In genomic region chr4:128830906-128831525, GRCh38 we compare ENCODE assay signal across 9 cellular contexts. TPM values are rescaled to one million over a fixed set of nuclear protein-coding genes. Genes with fewer than 3 reads are reported as not detected.
DNase-seq lines count a peak whose midpoint lies in the region; ATAC-seq and TF ChIP-seq lines count a peak whose summit lies in the region.
"Had no signal": no experiment of that assay in that cellular context is flagged by ENCODE, and none has a peak within 500 bp of the region (broad histone marks: within the 10 kb centered on the region; RNA-seq: fewer than 3 reads in every experiment).

No MANE protein-coding gene starts in this region.

- H3K27ac Mint-ChIP-seq in CD8-positive, alpha-beta memory T cell = peak overlapping the region in 6 of 8 donors; percentile 16 to 75 (median 56)
- peak overlapping the region; percentile 40 for H3K27ac Mint-ChIP-seq in central memory CD8-positive, alpha-beta T cell (ENCODE audit: low read depth)
- peak overlapping the region in 8 of 10 donors; percentile 3 to 86 (median 60) for H3K27ac Mint-ChIP-seq in naive thymus-derived CD8-positive, alpha-beta T cell

- peaks cover 12 to 74% (median 24%) of the 10 kb centered on the region in 3 donors for H3K36me3 Mint-ChIP-seq in CD8-positive, alpha-beta memory T cell
- peaks cover 15% of the 10 kb centered on the region for H3K36me3 Mint-ChIP-seq in central memory CD8-positive, alpha-beta T cell (ENCODE audit: insufficient read depth)
- H3K36me3 Mint-ChIP-seq in naive thymus-derived CD8-positive, alpha-beta T cell = peaks cover 10 to 71% (median 27%) of the 10 kb centered on the region in 3 donors

- no peak overlapping the region for H3K4me3 ChIP-seq in CD8-positive, alpha-beta memory T cell (ENCODE audit: low read length)
- no peak overlapping the region for H3K4me3 ChIP-seq in colonic mucosa
- H3K4me3 ChIP-seq: testis had no signal

- H3K4me1 Mint-ChIP-seq in CD8-positive, alpha-beta memory T cell = peaks cover 67 to 84% (median 82%) of the 10 kb centered on the region in 3 donors
- peaks cover 67% of the 10 kb centered on the region for H3K4me1 Mint-ChIP-seq in central memory CD8-positive, alpha-beta T cell
- peaks cover 35 to 80% (median 78%) of the 10 kb centered on the region in 4 donors for H3K4me1 Mint-ChIP-seq in naive thymus-derived CD8-positive, alpha-beta T cell

- POLR2A ChIA-PET in CD8-positive, alpha-beta memory T cell (lab: Charles Lee) = no interaction called here
- POLR2A ChIA-PET in naive thymus-derived CD8-positive, alpha-beta T cell (lab: Charles Lee) = interaction anchor here (1.0 kb wide), 1 partner anchor 12 kb away, joined by 3 read pairs; no protein-coding TSS in a partner anchor

- H3K36me3 ChIP-seq in CD8-positive, alpha-beta memory T cell (ENCODE audit: insufficient read depth, low read length) = peaks cover 14% of the 10 kb centered on the region
- H3K36me3 ChIP-seq in colonic mucosa = no peaks in the 10 kb centered on the region

- no peaks in the 10 kb centered on the region for H3K9me3 Mint-ChIP-seq in CD8-positive, alpha-beta memory T cell
- no peaks in the 10 kb centered on the region for H3K9me3 Mint-ChIP-seq in central memory CD8-positive, alpha-beta T cell
- H3K9me3 Mint-ChIP-seq in naive thymus-derived CD8-positive, alpha-beta T cell = peaks cover 0 to 2% (median 0%) of the 10 kb centered on the region in 9 donors

- no peaks in the 10 kb centered on the region for H3K27me3 ChIP-seq in CD8-positive, alpha-beta memory T cell (ENCODE audit: insufficient read depth, low read length, poor library complexity, severe bottlenecking)
- H3K27me3 ChIP-seq in colonic mucosa = no peaks in the 10 kb centered on the region
- H3K27me3 ChIP-seq: testis had no signal

- H3K27ac ChIP-seq in CD8-positive, alpha-beta memory T cell (ENCODE audit: low read depth, low read length) = no peak overlapping the region
- no peak overlapping the region for H3K27ac ChIP-seq in colonic mucosa
- H3K27ac ChIP-seq: testis had no signal

- intact Hi-C loops in colonic mucosa (cut with DNase I) = no loop called here

- no peaks in the 10 kb centered on the region for H3K9me3 ChIP-seq in CD8-positive, alpha-beta memory T cell (ENCODE audit: low read length)
- H3K9me3 ChIP-seq in colonic mucosa = no peaks in the 10 kb centered on the region
- H3K9me3 ChIP-seq: testis had no signal

- H3K4me1 ChIP-seq in CD8-positive, alpha-beta memory T cell (ENCODE audit: insufficient read depth, low read length) = peaks cover 21% of the 10 kb centered on the region
- H3K4me1 ChIP-seq in colonic mucosa = no peaks in the 10 kb centered on the region

- H3K9ac ChIP-seq in colonic mucosa (ENCODE audit: low read depth in 2 of 2, low read length in 2 of 2) = no peak overlapping the region

- no peak overlapping the region for H3K4me3 Mint-ChIP-seq in CD8-positive, alpha-beta memory T cell
- H3K4me3 Mint-ChIP-seq in central memory CD8-positive, alpha-beta T cell = no peak overlapping the region
- H3K4me3 Mint-ChIP-seq in naive thymus-derived CD8-positive, alpha-beta T cell = peak overlapping the region in 3 of 10 donors; percentile 11 to 14 (median 13)

- DNase-seq in CD8-positive, alpha-beta memory T cell = no peak
- no peak for DNase-seq in central memory CD8-positive, alpha-beta T cell (ENCODE audit: low spot score in 2 of 2)
- no peak for DNase-seq in naive thymus-derived CD8-positive, alpha-beta T cell
- DNase-seq in colonic mucosa = no peak
- no peak for DNase-seq in NCI-H510A (lab: John Stamatoyannopoulos, UW)
- no peak for DNase-seq in NCI-H1417 treated with DMSO at 0.1 percent for 48 hours (lab: John Stamatoyannopoulos, UW)
- DNase-seq in DMS53 (lab: John Stamatoyannopoulos, UW) = no peak
- DNase-seq: testis had no signal

- CTCF ChIA-PET in CD8-positive, alpha-beta memory T cell (lab: Charles Lee) = interaction anchor here (0.5 kb wide), 1 partner anchor 410 kb away, joined by 4 read pairs; no protein-coding TSS in a partner anchor

- H3K27me3 Mint-ChIP-seq in CD8-positive, alpha-beta memory T cell = no peaks in the 10 kb centered on the region
- no peaks in the 10 kb centered on the region for H3K27me3 Mint-ChIP-seq in central memory CD8-positive, alpha-beta T cell
- H3K27me3 Mint-ChIP-seq in naive thymus-derived CD8-positive, alpha-beta T cell = no peaks in the 10 kb centered on the region

- no peak for TF ChIP-seq CTCF in colonic mucosa (IDR thresholded peaks at IDR 0.05)

- peak; percentile 31 for ATAC-seq in HG02798 (IDR thresholded peaks at IDR 0.05; ENCODE audit: poor library complexity, unreplicated experiment)
- no peak for ATAC-seq in central memory CD8-positive, alpha-beta T cell (replicated peaks; ENCODE audit: extremely low read depth, poor library complexity, severe bottlenecking)
- ATAC-seq in naive thymus-derived CD8-positive, alpha-beta T cell = no peak

RNA-seq across cellular contexts. Expression of gene JADE1, which starts 21.5 kb away (rescaled TPM):
- 10 to 100 TPM; 28.4 to 29.1 TPM for total RNA-seq in CD8-positive, alpha-beta memory T cell
- polyA plus RNA-seq in CD8-positive, alpha-beta memory T cell = 43.7 TPM
- total RNA-seq in naive thymus-derived CD8-positive, alpha-beta T cell = 10 to 100 TPM; 61.2 to 65.7 TPM
- 10 to 100 TPM; 45.8 to 52.8 (median 47.8) TPM for polyA plus RNA-seq in naive thymus-derived CD8-positive, alpha-beta T cell
- 1 to 10 TPM; 8.3 to 9.6 TPM for total RNA-seq in colonic mucosa
